1 cellular context compared by ENCODE assay signal in the genomic region with DNA sequence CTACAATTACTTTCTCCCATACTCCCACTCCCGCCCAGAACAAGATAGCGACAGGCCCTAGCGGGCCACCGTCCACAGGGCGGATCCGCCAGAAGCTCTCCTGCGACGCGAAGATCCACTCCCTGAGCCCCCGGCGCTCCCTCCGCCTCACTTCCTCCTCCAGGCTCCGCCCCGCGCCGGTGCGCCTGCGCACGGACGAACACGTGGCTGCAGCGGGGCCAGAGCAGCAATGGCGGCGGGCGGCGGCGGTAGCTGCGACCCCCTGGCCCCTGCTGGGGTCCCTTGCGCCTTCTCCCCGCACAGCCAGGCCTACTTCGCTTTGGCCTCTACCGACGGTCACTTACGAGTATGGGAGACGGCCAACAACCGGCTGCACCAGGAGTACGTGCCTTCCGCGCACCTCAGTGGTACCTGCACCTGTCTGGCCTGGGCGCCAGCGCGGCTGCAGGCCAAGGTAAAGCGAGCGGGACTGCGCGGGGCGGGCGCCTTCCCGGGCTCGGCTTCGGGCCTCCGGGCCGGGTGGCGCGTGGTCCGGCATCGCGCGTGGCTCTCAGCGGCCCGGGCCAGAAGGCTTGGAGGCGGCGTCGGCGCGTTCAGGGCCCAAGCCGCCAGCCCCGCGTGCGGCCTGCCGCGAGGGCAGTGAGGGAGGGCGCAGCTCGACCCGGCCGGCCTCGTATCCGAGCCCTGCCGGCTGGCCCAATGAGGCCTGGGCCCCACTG.
TF ChIP-seq lines count a peak whose summit lies in the region.

A gene with protein sequence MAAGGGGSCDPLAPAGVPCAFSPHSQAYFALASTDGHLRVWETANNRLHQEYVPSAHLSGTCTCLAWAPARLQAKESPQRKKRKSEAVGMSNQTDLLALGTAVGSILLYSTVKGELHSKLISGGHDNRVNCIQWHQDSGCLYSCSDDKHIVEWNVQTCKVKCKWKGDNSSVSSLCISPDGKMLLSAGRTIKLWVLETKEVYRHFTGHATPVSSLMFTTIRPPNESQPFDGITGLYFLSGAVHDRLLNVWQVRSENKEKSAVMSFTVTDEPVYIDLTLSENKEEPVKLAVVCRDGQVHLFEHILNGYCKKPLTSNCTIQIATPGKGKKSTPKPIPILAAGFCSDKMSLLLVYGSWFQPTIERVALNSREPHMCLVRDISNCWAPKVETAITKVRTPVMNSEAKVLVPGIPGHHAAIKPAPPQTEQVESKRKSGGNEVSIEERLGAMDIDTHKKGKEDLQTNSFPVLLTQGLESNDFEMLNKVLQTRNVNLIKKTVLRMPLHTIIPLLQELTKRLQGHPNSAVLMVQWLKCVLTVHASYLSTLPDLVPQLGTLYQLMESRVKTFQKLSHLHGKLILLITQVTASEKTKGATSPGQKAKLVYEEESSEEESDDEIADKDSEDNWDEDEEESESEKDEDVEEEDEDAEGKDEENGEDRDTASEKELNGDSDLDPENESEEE (plus strand): TSS at position 198 of the 719 bp plus-strand sequence. CDS start 32 bp downstream, at position 230.

TF ChIP-seq in HepG2, 621 proteins besides CTCF, POLR2A, EP300 and RAD21 (continued from another document and continues in another):
- TF ChIP-seq, protein P1, sequence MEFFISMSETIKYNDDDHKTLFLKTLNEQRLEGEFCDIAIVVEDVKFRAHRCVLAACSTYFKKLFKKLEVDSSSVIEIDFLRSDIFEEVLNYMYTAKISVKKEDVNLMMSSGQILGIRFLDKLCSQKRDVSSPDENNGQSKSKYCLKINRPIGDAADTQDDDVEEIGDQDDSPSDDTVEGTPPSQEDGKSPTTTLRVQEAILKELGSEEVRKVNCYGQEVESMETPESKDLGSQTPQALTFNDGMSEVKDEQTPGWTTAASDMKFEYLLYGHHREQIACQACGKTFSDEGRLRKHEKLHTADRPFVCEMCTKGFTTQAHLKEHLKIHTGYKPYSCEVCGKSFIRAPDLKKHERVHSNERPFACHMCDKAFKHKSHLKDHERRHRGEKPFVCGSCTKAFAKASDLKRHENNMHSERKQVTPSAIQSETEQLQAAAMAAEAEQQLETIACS (CRISPR knock-in tag; IDR thresholded peaks at IDR 0.05), result no peak
- TF ChIP-seq ZNF510 (CRISPR knock-in tag; IDR thresholded peaks at IDR 0.05; ENCODE audit: low read depth), result peak; percentile 61; the same call in 1 of the 2 replicates
- TF ChIP-seq, protein P2, sequence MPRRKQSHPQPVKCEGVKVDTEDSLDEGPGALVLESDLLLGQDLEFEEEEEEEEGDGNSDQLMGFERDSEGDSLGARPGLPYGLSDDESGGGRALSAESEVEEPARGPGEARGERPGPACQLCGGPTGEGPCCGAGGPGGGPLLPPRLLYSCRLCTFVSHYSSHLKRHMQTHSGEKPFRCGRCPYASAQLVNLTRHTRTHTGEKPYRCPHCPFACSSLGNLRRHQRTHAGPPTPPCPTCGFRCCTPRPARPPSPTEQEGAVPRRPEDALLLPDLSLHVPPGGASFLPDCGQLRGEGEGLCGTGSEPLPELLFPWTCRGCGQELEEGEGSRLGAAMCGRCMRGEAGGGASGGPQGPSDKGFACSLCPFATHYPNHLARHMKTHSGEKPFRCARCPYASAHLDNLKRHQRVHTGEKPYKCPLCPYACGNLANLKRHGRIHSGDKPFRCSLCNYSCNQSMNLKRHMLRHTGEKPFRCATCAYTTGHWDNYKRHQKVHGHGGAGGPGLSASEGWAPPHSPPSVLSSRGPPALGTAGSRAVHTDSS (CRISPR knock-in tag; conservative IDR thresholded peaks at IDR 0.05), result 0 out of 2 replicates have a peak, but pooled peaks have one; percentile 32
- TF ChIP-seq, protein P3, sequence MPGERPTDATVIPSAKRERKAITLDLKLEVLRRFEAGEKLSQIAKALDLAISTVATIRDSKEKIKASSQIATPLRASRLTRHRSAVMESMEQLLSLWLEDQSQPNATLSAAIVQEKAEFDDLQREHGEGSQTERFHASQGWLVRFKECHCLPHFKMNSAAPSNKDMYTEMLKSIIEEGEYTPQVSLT (CRISPR knock-in tag; IDR thresholded peaks at IDR 0.05; ENCODE audit: borderline replicate concordance, low read depth), result no peak; the same call in 1 of the 2 replicates
- no peak for TF ChIP-seq ZFP62 (CRISPR knock-in tag; IDR thresholded peaks at IDR 0.05)
- 0 out of 2 replicates have a peak, but pooled peaks have one; percentile 64 for TF ChIP-seq ZNF678 (CRISPR knock-in tag; IDR thresholded peaks at IDR 0.05)
- TF ChIP-seq, protein P4, sequence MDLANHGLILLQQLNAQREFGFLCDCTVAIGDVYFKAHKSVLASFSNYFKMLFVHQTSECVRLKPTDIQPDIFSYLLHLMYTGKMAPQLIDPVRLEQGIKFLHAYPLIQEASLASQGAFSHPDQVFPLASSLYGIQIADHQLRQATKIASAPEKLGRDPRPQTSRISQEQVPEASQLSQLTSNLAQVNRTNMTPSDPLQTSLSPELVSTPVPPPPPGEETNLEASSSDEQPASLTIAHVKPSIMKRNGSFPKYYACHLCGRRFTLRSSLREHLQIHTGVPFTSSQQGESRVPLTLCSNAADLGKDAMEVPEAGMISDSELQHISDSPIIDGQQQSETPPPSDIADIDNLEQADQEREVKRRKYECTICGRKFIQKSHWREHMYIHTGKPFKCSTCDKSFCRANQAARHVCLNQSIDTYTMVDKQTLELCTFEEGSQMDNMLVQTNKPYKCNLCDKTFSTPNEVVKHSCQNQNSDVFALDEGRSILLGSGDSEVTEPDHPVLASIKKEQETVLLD (CRISPR knock-in tag; IDR thresholded peaks at IDR 0.05; ENCODE audit: low read depth), result 0 out of 2 replicates have a peak, but pooled peaks have one; percentile 46
- TF ChIP-seq, protein P5, sequence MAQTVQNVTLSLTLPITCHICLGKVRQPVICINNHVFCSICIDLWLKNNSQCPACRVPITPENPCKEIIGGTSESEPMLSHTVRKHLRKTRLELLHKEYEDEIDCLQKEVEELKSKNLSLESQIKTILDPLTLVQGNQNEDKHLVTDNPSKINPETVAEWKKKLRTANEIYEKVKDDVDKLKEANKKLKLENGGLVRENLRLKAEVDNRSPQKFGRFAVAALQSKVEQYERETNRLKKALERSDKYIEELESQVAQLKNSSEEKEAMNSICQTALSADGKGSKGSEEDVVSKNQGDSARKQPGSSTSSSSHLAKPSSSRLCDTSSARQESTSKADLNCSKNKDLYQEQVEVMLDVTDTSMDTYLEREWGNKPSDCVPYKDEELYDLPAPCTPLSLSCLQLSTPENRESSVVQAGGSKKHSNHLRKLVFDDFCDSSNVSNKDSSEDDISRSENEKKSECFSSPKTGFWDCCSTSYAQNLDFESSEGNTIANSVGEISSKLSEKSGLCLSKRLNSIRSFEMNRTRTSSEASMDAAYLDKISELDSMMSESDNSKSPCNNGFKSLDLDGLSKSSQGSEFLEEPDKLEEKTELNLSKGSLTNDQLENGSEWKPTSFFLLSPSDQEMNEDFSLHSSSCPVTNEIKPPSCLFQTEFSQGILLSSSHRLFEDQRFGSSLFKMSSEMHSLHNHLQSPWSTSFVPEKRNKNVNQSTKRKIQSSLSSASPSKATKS (CRISPR knock-in tag; IDR thresholded peaks at IDR 0.05), result no peak; the same call in 1 of the 2 replicates
- TF ChIP-seq ZNF430 (CRISPR knock-in tag; IDR thresholded peaks at IDR 0.05), result peak; percentile 84; the same call in 1 of the 2 replicates
- no peak for TF ChIP-seq TP53 (CRISPR knock-in tag; conservative IDR thresholded peaks at IDR 0.05)
- TF ChIP-seq JUNB (CRISPR knock-in tag; IDR thresholded peaks at IDR 0.05; ENCODE audit: borderline replicate concordance), result no peak
- no peak; the same call in 1 of the 2 replicates for TF ChIP-seq ZNF569 (CRISPR knock-in tag; IDR thresholded peaks at IDR 0.05; ENCODE audit: borderline replicate concordance)
- TF ChIP-seq, protein P6, sequence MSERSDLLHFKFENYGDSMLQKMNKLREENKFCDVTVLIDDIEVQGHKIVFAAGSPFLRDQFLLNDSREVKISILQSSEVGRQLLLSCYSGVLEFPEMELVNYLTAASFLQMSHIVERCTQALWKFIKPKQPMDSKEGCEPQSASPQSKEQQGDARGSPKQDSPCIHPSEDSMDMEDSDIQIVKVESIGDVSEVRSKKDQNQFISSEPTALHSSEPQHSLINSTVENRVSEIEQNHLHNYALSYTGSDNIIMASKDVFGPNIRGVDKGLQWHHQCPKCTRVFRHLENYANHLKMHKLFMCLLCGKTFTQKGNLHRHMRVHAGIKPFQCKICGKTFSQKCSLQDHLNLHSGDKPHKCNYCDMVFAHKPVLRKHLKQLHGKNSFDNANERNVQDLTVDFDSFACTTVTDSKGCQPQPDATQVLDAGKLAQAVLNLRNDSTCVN (CRISPR knock-in tag; IDR thresholded peaks at IDR 0.05; ENCODE audit: borderline replicate concordance), result peak; percentile 82
- peak; percentile 81; the same call in 1 of the 2 replicates for TF ChIP-seq AHR (CRISPR knock-in tag; IDR thresholded peaks at IDR 0.05)
- peak; percentile 92 for TF ChIP-seq ZNF34 (CRISPR knock-in tag; IDR thresholded peaks at IDR 0.05; ENCODE audit: borderline replicate concordance)
- TF ChIP-seq RNF2 (conservative IDR thresholded peaks at IDR 0.05; ENCODE audit: low read depth), result peak; percentile 84; the same call in 1 of the 2 replicates
- no peak for TF ChIP-seq ZNF333 (CRISPR knock-in tag; IDR thresholded peaks at IDR 0.05; ENCODE audit: borderline replicate concordance)
- TF ChIP-seq ZBTB8A (CRISPR knock-in tag; IDR thresholded peaks at IDR 0.05; ENCODE audit: borderline replicate concordance, low read depth), result no peak
- TF ChIP-seq KMT2B (CRISPR knock-in tag; IDR thresholded peaks at IDR 0.05), result peak; percentile 86
- TF ChIP-seq MTA1 (CRISPR knock-in tag; IDR thresholded peaks at IDR 0.05; ENCODE audit: borderline replicate concordance), result no peak; the same call in 1 of the 2 replicates
- TF ChIP-seq, protein P7, sequence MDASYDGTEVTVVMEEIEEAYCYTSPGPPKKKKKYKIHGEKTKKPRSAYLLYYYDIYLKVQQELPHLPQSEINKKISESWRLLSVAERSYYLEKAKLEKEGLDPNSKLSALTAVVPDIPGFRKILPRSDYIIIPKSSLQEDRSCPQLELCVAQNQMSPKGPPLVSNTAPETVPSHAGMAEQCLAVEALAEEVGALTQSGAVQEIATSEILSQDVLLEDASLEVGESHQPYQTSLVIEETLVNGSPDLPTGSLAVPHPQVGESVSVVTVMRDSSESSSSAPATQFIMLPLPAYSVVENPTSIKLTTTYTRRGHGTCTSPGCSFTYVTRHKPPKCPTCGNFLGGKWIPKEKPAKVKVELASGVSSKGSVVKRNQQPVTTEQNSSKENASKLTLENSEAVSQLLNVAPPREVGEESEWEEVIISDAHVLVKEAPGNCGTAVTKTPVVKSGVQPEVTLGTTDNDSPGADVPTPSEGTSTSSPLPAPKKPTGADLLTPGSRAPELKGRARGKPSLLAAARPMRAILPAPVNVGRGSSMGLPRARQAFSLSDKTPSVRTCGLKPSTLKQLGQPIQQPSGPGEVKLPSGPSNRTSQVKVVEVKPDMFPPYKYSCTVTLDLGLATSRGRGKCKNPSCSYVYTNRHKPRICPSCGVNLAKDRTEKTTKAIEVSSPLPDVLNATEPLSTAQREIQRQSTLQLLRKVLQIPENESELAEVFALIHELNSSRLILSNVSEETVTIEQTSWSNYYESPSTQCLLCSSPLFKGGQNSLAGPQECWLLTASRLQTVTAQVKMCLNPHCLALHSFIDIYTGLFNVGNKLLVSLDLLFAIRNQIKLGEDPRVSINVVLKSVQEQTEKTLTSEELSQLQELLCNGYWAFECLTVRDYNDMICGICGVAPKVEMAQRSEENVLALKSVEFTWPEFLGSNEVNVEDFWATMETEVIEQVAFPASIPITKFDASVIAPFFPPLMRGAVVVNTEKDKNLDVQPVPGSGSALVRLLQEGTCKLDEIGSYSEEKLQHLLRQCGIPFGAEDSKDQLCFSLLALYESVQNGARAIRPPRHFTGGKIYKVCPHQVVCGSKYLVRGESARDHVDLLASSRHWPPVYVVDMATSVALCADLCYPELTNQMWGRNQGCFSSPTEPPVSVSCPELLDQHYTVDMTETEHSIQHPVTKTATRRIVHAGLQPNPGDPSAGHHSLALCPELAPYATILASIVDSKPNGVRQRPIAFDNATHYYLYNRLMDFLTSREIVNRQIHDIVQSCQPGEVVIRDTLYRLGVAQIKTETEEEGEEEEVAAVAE (CRISPR knock-in tag; IDR thresholded peaks at IDR 0.05; ENCODE audit: borderline replicate concordance), result peak; percentile 77; the same call in 1 of the 2 replicates
- TF ChIP-seq, protein P8, sequence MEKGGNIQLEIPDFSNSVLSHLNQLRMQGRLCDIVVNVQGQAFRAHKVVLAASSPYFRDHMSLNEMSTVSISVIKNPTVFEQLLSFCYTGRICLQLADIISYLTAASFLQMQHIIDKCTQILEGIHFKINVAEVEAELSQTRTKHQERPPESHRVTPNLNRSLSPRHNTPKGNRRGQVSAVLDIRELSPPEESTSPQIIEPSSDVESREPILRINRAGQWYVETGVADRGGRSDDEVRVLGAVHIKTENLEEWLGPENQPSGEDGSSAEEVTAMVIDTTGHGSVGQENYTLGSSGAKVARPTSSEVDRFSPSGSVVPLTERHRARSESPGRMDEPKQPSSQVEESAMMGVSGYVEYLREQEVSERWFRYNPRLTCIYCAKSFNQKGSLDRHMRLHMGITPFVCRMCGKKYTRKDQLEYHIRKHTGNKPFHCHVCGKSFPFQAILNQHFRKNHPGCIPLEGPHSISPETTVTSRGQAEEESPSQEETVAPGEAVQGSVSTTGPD (CRISPR knock-in tag; IDR thresholded peaks at IDR 0.05), result no peak
- TF ChIP-seq ATF1 (CRISPR knock-in tag; IDR thresholded peaks at IDR 0.05), result peak; percentile 61; the same call in 1 of the 2 replicates
- TF ChIP-seq, protein P9, sequence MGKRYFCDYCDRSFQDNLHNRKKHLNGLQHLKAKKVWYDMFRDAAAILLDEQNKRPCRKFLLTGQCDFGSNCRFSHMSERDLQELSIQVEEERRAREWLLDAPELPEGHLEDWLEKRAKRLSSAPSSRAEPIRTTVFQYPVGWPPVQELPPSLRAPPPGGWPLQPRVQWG (CRISPR knock-in tag; IDR thresholded peaks at IDR 0.05; ENCODE audit: borderline replicate concordance, low read depth), result no peak
- no peak for TF ChIP-seq ZNF33B (CRISPR knock-in tag; IDR thresholded peaks at IDR 0.05)
- peak; percentile 74 for TF ChIP-seq NFYC (CRISPR knock-in tag; IDR thresholded peaks at IDR 0.05)
- peak; percentile 96 for TF ChIP-seq YEATS2 (CRISPR knock-in tag; IDR thresholded peaks at IDR 0.05; ENCODE audit: borderline replicate concordance)
- TF ChIP-seq, protein P10, sequence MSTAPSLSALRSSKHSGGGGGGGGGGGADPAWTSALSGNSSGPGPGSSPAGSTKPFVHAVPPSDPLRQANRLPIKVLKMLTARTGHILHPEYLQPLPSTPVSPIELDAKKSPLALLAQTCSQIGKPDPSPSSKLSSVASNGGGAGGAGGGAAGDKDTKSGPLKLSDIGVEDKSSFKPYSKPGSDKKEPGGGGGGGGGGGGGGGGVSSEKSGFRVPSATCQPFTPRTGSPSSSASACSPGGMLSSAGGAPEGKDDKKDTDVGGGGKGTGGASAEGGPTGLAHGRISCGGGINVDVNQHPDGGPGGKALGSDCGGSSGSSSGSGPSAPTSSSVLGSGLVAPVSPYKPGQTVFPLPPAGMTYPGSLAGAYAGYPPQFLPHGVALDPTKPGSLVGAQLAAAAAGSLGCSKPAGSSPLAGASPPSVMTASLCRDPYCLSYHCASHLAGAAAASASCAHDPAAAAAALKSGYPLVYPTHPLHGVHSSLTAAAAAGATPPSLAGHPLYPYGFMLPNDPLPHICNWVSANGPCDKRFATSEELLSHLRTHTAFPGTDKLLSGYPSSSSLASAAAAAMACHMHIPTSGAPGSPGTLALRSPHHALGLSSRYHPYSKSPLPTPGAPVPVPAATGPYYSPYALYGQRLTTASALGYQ (CRISPR knock-in tag; IDR thresholded peaks at IDR 0.05), result no peak; the same call in 1 of the 2 replicates
- TF ChIP-seq TBX2 (CRISPR knock-in tag; IDR thresholded peaks at IDR 0.05; ENCODE audit: borderline replicate concordance), result no peak; the same call in none of the 2 replicates
- TF ChIP-seq ZNF12 (CRISPR knock-in tag; IDR thresholded peaks at IDR 0.05), result peak; percentile 50; the same call in 1 of the 2 replicates
- TF ChIP-seq SRSF9 (IDR thresholded peaks at IDR 0.05; ENCODE audit: borderline replicate concordance, insufficient read depth, low read depth, low read length, poor library complexity, severe bottlenecking), result no peak
- TF ChIP-seq KDM5B (CRISPR knock-in tag; IDR thresholded peaks at IDR 0.05; ENCODE audit: borderline replicate concordance), result peak; percentile 80; the same call in 1 of the 2 replicates
